22 cellular contexts compared by ENCODE assay signal in genomic region chr6:113648698-113649097, GRCh38.
DNase-seq lines count a peak whose midpoint lies in the region; ATAC-seq and TF ChIP-seq lines count a peak whose summit lies in the region.
"Had no signal": no experiment of that assay in that cellular context is flagged by ENCODE, and none has a peak within 500 bp of the region (broad histone marks: within the 10 kb centered on the region; RNA-seq: fewer than 3 reads in every experiment).

No MANE protein-coding gene starts in this region.

- H3K4me3 Mint-ChIP-seq in Calu3 (ENCODE audit: low read depth, unreplicated experiment) (peak overlapping the region; percentile 37), type B pancreatic cell (no peak overlapping the region)
- H3K4me3 Mint-ChIP-seq in stimulated activated memory B cell treated with anti-CD40 and anti-IgM and Interleukin-4, amounts not matched to agents 10 μg/mL and 1 μg/mL and 100 μg/mL, for 72 hours: peak overlapping the region; percentile 86
- H3K4me3 Mint-ChIP-seq: activated CD4-positive, alpha-beta T cell treated with anti-CD3 and anti-CD28 coated beads for 36 hours; activated T-cell treated with anti-CD3 and anti-CD28 coated beads, Interleukin-2, amount 50 U/mL, for 72 hours; CD8-positive, alpha-beta memory T cell; H9; neural crest cell had no signal

- no TSS peak for BruUV-seq in Calu3 (replicated peaks; lab: Mats Ljungman, UMichigan)

- no peaks in the 10 kb centered on the region for H3K27me3 ChIP-seq in esophagus squamous epithelium

- TF ChIP-seq CTCF in Calu3 (IDR thresholded peaks at IDR 0.05; ENCODE audit: unreplicated experiment) (no peak), VCaP (conservative IDR thresholded peaks at IDR 0.05) (no peak), esophagus squamous epithelium (IDR thresholded peaks at IDR 0.05) (no peak), type B pancreatic cell (conservative IDR thresholded peaks at IDR 0.05) (no peak)

- H3K27me3 Mint-ChIP-seq in Calu3 (ENCODE audit: unreplicated experiment) (no peaks in the 10 kb centered on the region), type B pancreatic cell (no peaks in the 10 kb centered on the region)
- H3K27me3 Mint-ChIP-seq in stimulated activated memory B cell treated with anti-CD40 and anti-IgM and Interleukin-4, amounts not matched to agents 10 μg/mL and 1 μg/mL and 100 μg/mL, for 72 hours: no peaks in the 10 kb centered on the region

- H3K27ac Mint-ChIP-seq in Calu3 (ENCODE audit: unreplicated experiment) (peak overlapping the region; percentile 56), type B pancreatic cell (no peak overlapping the region)
- peak overlapping the region; percentile 93 for H3K27ac Mint-ChIP-seq in stimulated activated memory B cell treated with anti-CD40 and anti-IgM and Interleukin-4, amounts not matched to agents 10 μg/mL and 1 μg/mL and 100 μg/mL, for 72 hours
- H3K27ac Mint-ChIP-seq: activated CD4-positive, alpha-beta T cell treated with anti-CD3 and anti-CD28 coated beads for 36 hours; activated T-cell treated with anti-CD3 and anti-CD28 coated beads, Interleukin-2, amount 50 U/mL, for 72 hours; CD8-positive, alpha-beta memory T cell; H9 had no signal

- no peak for ATAC-seq in stimulated activated memory B cell treated with anti-CD40 and anti-IgM and Interleukin-4, amounts not matched to agents 10 μg/mL and 1 μg/mL and 100 μg/mL, for 72 hours
- no peak for ATAC-seq in HG02678 (IDR thresholded peaks at IDR 0.05; ENCODE audit: unreplicated experiment)
- ATAC-seq: activated CD4-positive, alpha-beta T cell treated with anti-CD3 and anti-CD28 coated beads for 36 hours; activated T-cell treated with anti-CD3 and anti-CD28 coated beads, Interleukin-2, amount 50 U/mL, for 72 hours had no signal

- intact Hi-C loops in Calu3 (cut with micrococcal nuclease; ENCODE audit: unreplicated experiment) (no loop called here), esophagus squamous epithelium (cut with DNase I) (no loop called here)

- 27 to 50% methylated on average over 1 of the region's 1 CpG for WGBS in esophagus squamous epithelium, 2 donors

- no peaks in the 10 kb centered on the region for H3K9me3 ChIP-seq in esophagus squamous epithelium

- CTCF ChIA-PET in Calu3 (lab: Charles Lee): no interaction called here

- peaks cover 9 to 90% (median 20%) of the 10 kb centered on the region in 3 donors for H3K4me1 ChIP-seq in esophagus squamous epithelium

- peaks cover 31% of the 10 kb centered on the region for H3K4me1 Mint-ChIP-seq in Calu3 (ENCODE audit: low read depth, unreplicated experiment)
- H3K4me1 Mint-ChIP-seq in stimulated activated memory B cell treated with anti-CD40 and anti-IgM and Interleukin-4, amounts not matched to agents 10 μg/mL and 1 μg/mL and 100 μg/mL, for 72 hours: peaks cover 85% of the 10 kb centered on the region
- peaks cover 21% of the 10 kb centered on the region for H3K4me1 Mint-ChIP-seq in type B pancreatic cell (ENCODE audit: unreplicated experiment)
- H3K4me1 Mint-ChIP-seq: activated CD4-positive, alpha-beta T cell treated with anti-CD3 and anti-CD28 coated beads for 36 hours; CD8-positive, alpha-beta memory T cell had no signal

- no peak for TF ChIP-seq POLR2A in esophagus squamous epithelium (IDR thresholded peaks at IDR 0.05)

- H3K36me3 Mint-ChIP-seq in Calu3 (ENCODE audit: insufficient read depth, unreplicated experiment) (no peaks in the 10 kb centered on the region), type B pancreatic cell (no peaks in the 10 kb centered on the region)
- no peaks in the 10 kb centered on the region for H3K36me3 Mint-ChIP-seq in stimulated activated memory B cell treated with anti-CD40 and anti-IgM and Interleukin-4, amounts not matched to agents 10 μg/mL and 1 μg/mL and 100 μg/mL, for 72 hours
- H3K36me3 Mint-ChIP-seq: CD8-positive, alpha-beta memory T cell had no signal

- H3K4me3 ChIP-seq in esophagus squamous epithelium: peak overlapping the region; percentile 8 to 46 (median 29)

- no peaks in the 10 kb centered on the region for H3K9me3 Mint-ChIP-seq in Calu3 (ENCODE audit: low read depth, unreplicated experiment)
- H3K9me3 Mint-ChIP-seq in stimulated activated memory B cell treated with anti-CD40 and anti-IgM and Interleukin-4, amounts not matched to agents 10 μg/mL and 1 μg/mL and 100 μg/mL, for 72 hours: peaks cover 3% of the 10 kb centered on the region
- H3K9me3 Mint-ChIP-seq in type B pancreatic cell: peaks cover 4% of the 10 kb centered on the region
- H3K9me3 Mint-ChIP-seq: activated T-cell treated with anti-CD3 and anti-CD28 coated beads, Interleukin-2, amount 50 U/mL, for 72 hours; CD8-positive, alpha-beta memory T cell; H9 had no signal

- peak overlapping the region; percentile 45 for H3K27ac ChIP-seq in VCaP
- peak overlapping the region; percentile 64 to 86 (median 74) for H3K27ac ChIP-seq in esophagus squamous epithelium

- DNase-seq in Calu3 (no peak), esophagus squamous epithelium (lab: John Stamatoyannopoulos, UW) (no peak), type B pancreatic cell (ENCODE audit: extremely low spot score, unreplicated experiment) (no peak), NCI-H146 treated with DMSO at 0.1 percent for 48 hours (lab: John Stamatoyannopoulos, UW; ENCODE audit: unreplicated experiment) (no peak), NCI-H345 treated with DMSO at 0.1 percent for 48 hours (lab: John Stamatoyannopoulos, UW; ENCODE audit: unreplicated experiment) (no peak)
- DNase-seq: activated CD4-positive, alpha-beta T cell treated with anti-CD3 and anti-CD28 coated beads for 36 hours; activated naive CD4-positive, alpha-beta T cell treated with anti-CD3 and anti-CD28 coated beads, Interleukin-2, amount 50 U/mL, for 16 hours; activated T-cell treated with anti-CD3 and anti-CD28 coated beads, Interleukin-2, amount 50 U/mL, for 72 hours; anterior cingulate cortex; CD8-positive, alpha-beta memory T cell; cerebellar nuclear complex; DND-41; effector memory CD4-positive, alpha-beta T cell; H9; NCI-H1048; NCI-H2081; NCI-H510A; SW 1271 had no signal

- H3K36me3 ChIP-seq in esophagus squamous epithelium: no peaks in the 10 kb centered on the region
